Comparison of ENCODE assay signal across 1 cellular context in genomic region chr6:160297310-160297709, GRCh38.
TF ChIP-seq lines count a peak whose summit lies in the region.

No MANE protein-coding gene starts in this region.

TF ChIP-seq in K562, 482 proteins besides CTCF, POLR2A, EP300 and RAD21 (continued from another document):
- TF ChIP-seq ADNP (tag; IDR thresholded peaks at IDR 0.05) (no peak), PATZ1 (CRISPR knock-in tag; IDR thresholded peaks at IDR 0.05; ENCODE audit: borderline replicate concordance) (no peak), PHB (CRISPR knock-in tag; IDR thresholded peaks at IDR 0.05) (no peak), PML (IDR thresholded peaks at IDR 0.05; ENCODE audit: low read length) (no peak), ZNF79 (CRISPR knock-in tag; IDR thresholded peaks at IDR 0.05; ENCODE audit: low read depth) (no peak), EP400 (IDR thresholded peaks at IDR 0.05) (no peak), PCBP1 (IDR thresholded peaks at IDR 0.05; ENCODE audit: low read depth, low read length, poor library complexity, severe bottlenecking) (no peak), BRD4 (IDR thresholded peaks at IDR 0.05) (no peak), CHD1 (IDR thresholded peaks at IDR 0.05; ENCODE audit: low read length) (no peak), KAT7 (CRISPR knock-in tag; IDR thresholded peaks at IDR 0.05; ENCODE audit: borderline replicate concordance) (no peak)
